8 cellular contexts compared by ENCODE assay signal in the genomic region with DNA sequence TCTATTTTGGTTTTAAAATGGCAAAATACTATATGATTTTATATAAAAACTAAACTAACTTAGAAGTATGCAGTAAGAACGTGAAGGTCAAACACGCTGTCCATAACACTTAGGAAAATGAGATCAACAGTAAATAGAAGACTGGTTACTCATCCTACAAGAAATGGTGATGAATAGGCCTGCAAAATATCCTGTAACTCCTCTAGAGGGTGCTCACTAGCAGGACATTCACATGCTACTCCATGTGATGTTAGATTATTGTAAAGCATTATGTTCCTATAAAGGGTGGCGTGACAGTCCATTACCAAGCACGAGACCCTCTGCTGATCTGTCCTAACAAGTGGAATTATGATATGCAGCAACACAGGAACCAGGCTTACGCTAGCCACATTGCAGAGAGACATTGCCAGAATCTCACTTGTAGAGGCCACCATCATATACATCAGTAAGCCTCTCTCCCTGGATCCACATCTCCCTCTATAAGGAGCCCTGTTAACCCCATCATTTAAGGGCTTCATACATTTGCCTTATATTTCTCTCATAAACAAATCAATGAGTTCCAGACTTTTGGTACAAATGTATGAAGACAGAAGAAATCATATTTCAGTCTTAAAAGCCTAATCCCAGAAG. TPM values are rescaled to one million over a fixed set of nuclear protein-coding genes. Genes with fewer than 3 reads are reported as not detected.
DNase-seq lines count a peak whose midpoint lies in the region; ATAC-seq and TF ChIP-seq lines count a peak whose summit lies in the region.
"Had no signal": no experiment of that assay in that cellular context is flagged by ENCODE, and none has a peak within 500 bp of the region (broad histone marks: within the 10 kb centered on the region; RNA-seq: fewer than 3 reads in every experiment).

No MANE protein-coding gene starts in this region.

- no peaks in the 10 kb centered on the region for H3K27me3 Mint-ChIP-seq in activated naive CD8-positive, alpha-beta T cell treated with anti-CD3 and anti-CD28 coated beads for 36 hours

- H3K4me3 Mint-ChIP-seq in activated naive CD8-positive, alpha-beta T cell treated with anti-CD3 and anti-CD28 coated beads for 36 hours, result no peak overlapping the region
- H3K4me3 Mint-ChIP-seq: activated naive CD4-positive, alpha-beta T cell treated with anti-CD3 and anti-CD28 coated beads, Interleukin-2, amount 50 U/mL, for 24 hours had no signal

- H3K4me2 ChIP-seq in DND-41 (ENCODE audit: insufficient read depth, low read length), result no peak overlapping the region

- H2AFZ ChIP-seq in DND-41 (ENCODE audit: low read depth, low read length), result no peak overlapping the region

- no peaks in the 10 kb centered on the region for H3K36me3 Mint-ChIP-seq in activated naive CD8-positive, alpha-beta T cell treated with anti-CD3 and anti-CD28 coated beads for 36 hours
- H3K36me3 Mint-ChIP-seq: activated naive CD4-positive, alpha-beta T cell treated with anti-CD3 and anti-CD28 coated beads, Interleukin-2, amount 50 U/mL, for 24 hours had no signal

- H3K4me1 Mint-ChIP-seq in activated naive CD8-positive, alpha-beta T cell treated with anti-CD3 and anti-CD28 coated beads for 36 hours, result peaks cover 2% of the 10 kb centered on the region
- H3K4me1 Mint-ChIP-seq: activated naive CD4-positive, alpha-beta T cell treated with anti-CD3 and anti-CD28 coated beads, Interleukin-2, amount 50 U/mL, for 24 hours had no signal

- H3K36me3 ChIP-seq in DND-41 (ENCODE audit: insufficient read depth, low read length), result no peaks in the 10 kb centered on the region
- no peaks in the 10 kb centered on the region for H3K36me3 ChIP-seq in H7 (replicated peaks; ENCODE audit: control insufficient read depth, insufficient read depth, low read length)
- H3K36me3 ChIP-seq in left ventricle myocardium inferior, result no peaks in the 10 kb centered on the region

- DNase-seq in DND-41, result peak; percentile 20
- DNase-seq in H7, result peak; percentile 32
- DNase-seq in NCI-H510A (lab: John Stamatoyannopoulos, UW), result peak; percentile 4
- peak; percentile 6 for DNase-seq in activated naive CD8-positive, alpha-beta T cell treated with anti-CD3 and anti-CD28 coated beads for 36 hours
- no peak for DNase-seq in left ventricle myocardium inferior
- DNase-seq in skeletal muscle cell (ENCODE audit: low read depth), result peak; percentile 49

- peaks cover 31% of the 10 kb centered on the region for H3K27me3 ChIP-seq in DND-41 (ENCODE audit: insufficient read depth, low read length, poor library complexity)
- H3K27me3 ChIP-seq in H7 (ENCODE audit: control insufficient read depth, insufficient read depth, low read length), result peaks cover 6% of the 10 kb centered on the region; the same call in 1 of the 2 replicates
- H3K27me3 ChIP-seq in left ventricle myocardium inferior (ENCODE audit: low read depth), result no peaks in the 10 kb centered on the region

- H4K20me1 ChIP-seq in DND-41 (ENCODE audit: insufficient read depth, low read length), result no peaks in the 10 kb centered on the region

- no peaks in the 10 kb centered on the region for H3K4me1 ChIP-seq in DND-41 (ENCODE audit: insufficient read depth, low read length)
- peaks cover 16% of the 10 kb centered on the region for H3K4me1 ChIP-seq in left ventricle myocardium inferior

- H3K9me3 ChIP-seq in DND-41 (ENCODE audit: insufficient read depth, low read length, severe bottlenecking), result no peaks in the 10 kb centered on the region
- H3K9me3 ChIP-seq in left ventricle myocardium inferior (replicated peaks), result no peaks in the 10 kb centered on the region

- TF ChIP-seq CTCF in DND-41 (IDR thresholded peaks at IDR 0.05; ENCODE audit: borderline replicate concordance, extremely low read depth, low read length, poor library complexity, severe bottlenecking) (peak; percentile 77), left ventricle myocardium inferior (IDR thresholded peaks at IDR 0.05; ENCODE audit: borderline replicate concordance) (peak; percentile 60)

- H3K27ac ChIP-seq in DND-41 (ENCODE audit: low read length) (no peak overlapping the region), left ventricle myocardium inferior (replicated peaks) (no peak overlapping the region)

- intact Hi-C loops in left ventricle myocardium inferior (cut with micrococcal nuclease), result no loop called here

- peak; percentile 80 for ATAC-seq in DND-41 (ENCODE audit: insufficient read depth, low read depth)
- ATAC-seq in GM18517 (IDR thresholded peaks at IDR 0.05; ENCODE audit: unreplicated experiment), result no peak

- no peak overlapping the region for H3K9ac ChIP-seq in DND-41 (ENCODE audit: low read depth, low read length)

- no peak overlapping the region for H3K4me3 ChIP-seq in DND-41 (ENCODE audit: low read depth in 1 of 2, low read length in 2 of 2)
- H3K4me3 ChIP-seq in H7 (ENCODE audit: insufficient read depth, low read depth, low read length), result no peak overlapping the region
- H3K4me3 ChIP-seq in left ventricle myocardium inferior, result no peak overlapping the region
- H3K4me3 ChIP-seq in skeletal muscle cell (ENCODE audit: low read depth, low read length), result no peak overlapping the region

- H3K9me3 Mint-ChIP-seq in activated naive CD8-positive, alpha-beta T cell treated with anti-CD3 and anti-CD28 coated beads for 36 hours, result no peaks in the 10 kb centered on the region
- H3K9me3 Mint-ChIP-seq: activated naive CD4-positive, alpha-beta T cell treated with anti-CD3 and anti-CD28 coated beads, Interleukin-2, amount 50 U/mL, for 24 hours had no signal

- H3K79me2 ChIP-seq in DND-41 (ENCODE audit: insufficient read depth, low read length), result no peaks in the 10 kb centered on the region

- H3K27ac Mint-ChIP-seq in activated naive CD8-positive, alpha-beta T cell treated with anti-CD3 and anti-CD28 coated beads for 36 hours, result no peak overlapping the region
- H3K27ac Mint-ChIP-seq: activated naive CD4-positive, alpha-beta T cell treated with anti-CD3 and anti-CD28 coated beads, Interleukin-2, amount 50 U/mL, for 24 hours had no signal

RNA-seq across cellular contexts. Expression of a gene that starts 18.0 kb away (rescaled TPM):
- not detected in 2 replicates for total RNA-seq in H7 (2014; rRNA removed; shearing (Covaris generic))
- not detected for total RNA-seq in activated naive CD8-positive, alpha-beta T cell treated with anti-CD3 and anti-CD28 coated beads for 36 hours
- total RNA-seq in left ventricle myocardium inferior, result not detected

RNA-seq across cellular contexts. Expression of a gene that starts 19.5 kb away (rescaled TPM):
- total RNA-seq in H7 (2014; rRNA removed; shearing (Covaris generic)), result not detected in 2 replicates
- total RNA-seq in activated naive CD8-positive, alpha-beta T cell treated with anti-CD3 and anti-CD28 coated beads for 36 hours, result not detected
- total RNA-seq in left ventricle myocardium inferior, result not detected

RNA-seq across cellular contexts. Expression of a gene that starts 48.5 kb away (rescaled TPM):
- not detected in 2 replicates for total RNA-seq in H7 (2014; rRNA removed; shearing (Covaris generic))
- not detected for total RNA-seq in activated naive CD8-positive, alpha-beta T cell treated with anti-CD3 and anti-CD28 coated beads for 36 hours
- not detected for total RNA-seq in left ventricle myocardium inferior

RNA-seq across cellular contexts. Expression of a gene that starts 51.8 kb away (rescaled TPM):
- total RNA-seq in H7 (2014; rRNA removed; shearing (Covaris generic)), result not detected in 2 replicates
- not detected for total RNA-seq in activated naive CD8-positive, alpha-beta T cell treated with anti-CD3 and anti-CD28 coated beads for 36 hours
- not detected for total RNA-seq in left ventricle myocardium inferior
